Comparison of ENCODE assay signal across 9 cellular contexts in genomic region chr6:8543714-8544113, GRCh38.
"Had no signal": no experiment of that assay in that cellular context is flagged by ENCODE, and none has a peak within 500 bp of the region (broad histone marks: within the 10 kb centered on the region; RNA-seq: fewer than 3 reads in every experiment).

No MANE protein-coding gene starts in this region.

- H3K36me3 ChIP-seq: HAP-1 had no signal

- H3K4me1 ChIP-seq: HAP-1 had no signal

- H3K9me3 ChIP-seq: HAP-1 had no signal

- H2AFZ ChIP-seq: GM23248, GM23338 had no signal

- H3K4me2 ChIP-seq: GM23338 had no signal

- ATAC-seq: GM23338, HCT116 had no signal

- DNase-seq: GM23248, GOT3, H7, H9, HCEC 1CT, HFFc6 had no signal

- H3K9ac ChIP-seq: GM23248 had no signal

- H3K4me3 ChIP-seq: GM23248, GM23338, HAP-1 had no signal

- H3K27ac ChIP-seq: GM23248 had no signal
